Comparison of ENCODE assay signal across 11 cellular contexts in genomic region chr14:21923820-21924219, GRCh38.
DNase-seq lines count a peak whose midpoint lies in the region; ATAC-seq and TF ChIP-seq lines count a peak whose summit lies in the region.
"Had no signal": no experiment of that assay in that cellular context is flagged by ENCODE, and none has a peak within 500 bp of the region (broad histone marks: within the 10 kb centered on the region; RNA-seq: fewer than 3 reads in every experiment).

No MANE protein-coding gene starts in this region.

- H3K9me3 Mint-ChIP-seq in activated CD8-positive, alpha-beta T cell treated with anti-CD3 and anti-CD28 coated beads for 36 hours: peaks cover 11% of the 10 kb centered on the region
- no peaks in the 10 kb centered on the region for H3K9me3 Mint-ChIP-seq in naive B cell

- POLR2A ChIA-PET in activated CD8-positive, alpha-beta T cell treated with anti-CD3 and anti-CD28 coated beads for 36 hours (lab: Charles Lee): no interaction called here

- intact Hi-C loops in activated CD8-positive, alpha-beta T cell treated with anti-CD3 and anti-CD28 coated beads for 36 hours (cut with micrococcal nuclease): no loop called here
- intact Hi-C loops in right cardiac atrium (cut with DNase I): no loop called here

- H3K27ac Mint-ChIP-seq in activated CD8-positive, alpha-beta T cell treated with anti-CD3 and anti-CD28 coated beads for 36 hours: peak overlapping the region; percentile 94
- peak overlapping the region; percentile 85 to 99 (median 97) for H3K27ac Mint-ChIP-seq in naive B cell

- H3K4me1 ChIP-seq in right cardiac atrium (ENCODE audit: control insufficient read depth, insufficient read depth, low read length): no peaks in the 10 kb centered on the region
- H3K4me1 ChIP-seq: SJCRH30 had no signal

- no peaks in the 10 kb centered on the region for H3K9me3 ChIP-seq in right cardiac atrium (ENCODE audit: control insufficient read depth, low read length)
- H3K9me3 ChIP-seq: heart left ventricle, SJCRH30 had no signal

- TF ChIP-seq CTCF in activated CD8-positive, alpha-beta T cell treated with anti-CD3 and anti-CD28 coated beads for 36 hours (IDR thresholded peaks at IDR 0.05): no peak

- H3K27me3 ChIP-seq in right cardiac atrium (ENCODE audit: control insufficient read depth, insufficient read depth): no peaks in the 10 kb centered on the region
- H3K27me3 ChIP-seq: heart left ventricle had no signal

- no peaks in the 10 kb centered on the region for H3K27me3 Mint-ChIP-seq in activated CD8-positive, alpha-beta T cell treated with anti-CD3 and anti-CD28 coated beads for 36 hours
- H3K27me3 Mint-ChIP-seq in naive B cell: no peaks in the 10 kb centered on the region

- ATAC-seq in GM19438 (IDR thresholded peaks at IDR 0.05; ENCODE audit: low read depth, unreplicated experiment): peak; percentile 87
- ATAC-seq in HG03135 (IDR thresholded peaks at IDR 0.05; ENCODE audit: unreplicated experiment): peak; percentile 55
- peak; percentile 82 for ATAC-seq in activated CD8-positive, alpha-beta T cell treated with anti-CD3 and anti-CD28 coated beads for 36 hours
- ATAC-seq in naive B cell (ENCODE audit: low read depth in 2 of 2): peak; percentile 88 to 90
- ATAC-seq in right cardiac atrium: no peak
- ATAC-seq: HCT116 had no signal

- H3K36me3 Mint-ChIP-seq in activated CD8-positive, alpha-beta T cell treated with anti-CD3 and anti-CD28 coated beads for 36 hours (ENCODE audit: low read depth): peaks cover 24% of the 10 kb centered on the region
- H3K36me3 Mint-ChIP-seq in naive B cell: no peaks in the 10 kb centered on the region

- CTCF ChIA-PET in activated CD8-positive, alpha-beta T cell treated with anti-CD3 and anti-CD28 coated beads for 36 hours (lab: Charles Lee): interaction anchor here (0.7 to 6.5 kb wide), 7 partner anchors 9 to 646 kb away, joined by 3 to 42 read pairs (median 4); no protein-coding TSS in a partner anchor

- no peak overlapping the region for H3K27ac ChIP-seq in right cardiac atrium (ENCODE audit: low read length)
- H3K27ac ChIP-seq: SJCRH30 had no signal

- peak; percentile 53 for DNase-seq in activated CD8-positive, alpha-beta T cell treated with anti-CD3 and anti-CD28 coated beads for 36 hours
- DNase-seq in naive B cell (peak; percentile 74), right cardiac atrium (no peak), AG08396 (ENCODE audit: low spot score) (no peak), dedifferentiated amniotic fluid mesenchymal stem cell (ENCODE audit: extremely low spot score) (no peak), ecto neural progenitor cell (ENCODE audit: low spot score) (no peak)
- DNase-seq: heart left ventricle, SJCRH30 had no signal

- H3K4me1 Mint-ChIP-seq in activated CD8-positive, alpha-beta T cell treated with anti-CD3 and anti-CD28 coated beads for 36 hours (ENCODE audit: low read depth): peaks cover 43% of the 10 kb centered on the region
- H3K4me1 Mint-ChIP-seq in naive B cell: peaks cover 40 to 50% (median 42%) of the 10 kb centered on the region in 3 donors

- H3K4me3 ChIP-seq in right cardiac atrium (ENCODE audit: low read length): no peak overlapping the region
- H3K4me3 ChIP-seq: heart left ventricle, SJCRH30 had no signal

- peak overlapping the region; percentile 36 for H3K4me3 Mint-ChIP-seq in activated CD8-positive, alpha-beta T cell treated with anti-CD3 and anti-CD28 coated beads for 36 hours
- peak overlapping the region; percentile 43 to 90 (median 84) for H3K4me3 Mint-ChIP-seq in naive B cell

Comparison
In these comparisons a context has a peak if more than half of its experiments do, and no peak if none do; other contexts are left out.
1. ATAC-seq: peak in GM19438 (single experiment), HG03135 (single experiment), activated CD8-positive, alpha-beta T cell treated with anti-CD3 and anti-CD28 coated beads for 36 hours (single experiment) and naive B cell (2 of 2); none in right cardiac atrium (0 of 2).
2. DNase-seq: peak in activated CD8-positive, alpha-beta T cell treated with anti-CD3 and anti-CD28 coated beads for 36 hours (single experiment) and naive B cell (single experiment); none in right cardiac atrium (0 of 3), AG08396 (single experiment), dedifferentiated amniotic fluid mesenchymal stem cell (single experiment) and ecto neural progenitor cell (single experiment).